ENCODE assay signal across 22 cellular contexts in genomic region chr5:27388755-27389154, GRCh38.
A peak's percentile ranks its signal among the peaks of the same experiment; 100 is the strongest.
DNase-seq lines count a peak whose midpoint lies in the region; ATAC-seq and FAIRE-seq lines count a peak whose summit lies in the region.
"Had no signal": no experiment of that assay in that cellular context is flagged by ENCODE, and none has a peak within 500 bp of the region (broad histone marks: within the 10 kb centered on the region; RNA-seq: fewer than 3 reads in every experiment).

No MANE protein-coding gene starts in this region.

- peak; percentile 94 for FAIRE-seq in RCC 7860 (lab: Jason Lieb, UNC)
- FAIRE-seq: D721Med, G401.6, K562 had no signal

- no peak overlapping the region for H3K23ac ChIP-seq in neuronal stem cell (ENCODE audit: low read depth, low read length, poor library complexity)

- no peak overlapping the region for H2AK5ac ChIP-seq in neuronal stem cell (ENCODE audit: low read depth, low read length)

- no peaks in the 10 kb centered on the region for H3K4me1 Mint-ChIP-seq in activated CD4-positive, alpha-beta T cell treated with anti-CD3 and anti-CD28 coated beads for 36 hours
- H3K4me1 Mint-ChIP-seq: CD4-positive, CD25-positive, alpha-beta regulatory T cell had no signal

- H3K9me3 ChIP-seq in neuronal stem cell (replicated peaks in 1 of 2; ENCODE audit: control insufficient read depth in 2 of 2, insufficient read depth in 1 of 2, low read depth in 1 of 2, low read length in 2 of 2) = no peaks in the 10 kb centered on the region
- H3K9me3 ChIP-seq: BLaER1, SJCRH30 had no signal

- no CpG with 5 or more reads among the region's 4 CpGs for WGBS in neuronal stem cell (ENCODE audit: extremely low coverage in 2 of 2, insufficient read length in 2 of 2, insufficient replicate concordance in 1 of 2), 2 donors

- H2BK12ac ChIP-seq in neuronal stem cell (ENCODE audit: low read length) = no peak overlapping the region

- no peak overlapping the region for H2BK5ac ChIP-seq in neuronal stem cell (ENCODE audit: low read length)

- no peak for ATAC-seq in Right ventricle myocardium inferior
- no peak for ATAC-seq in activated CD4-positive, alpha-beta T cell treated with anti-CD3 and anti-CD28 coated beads for 36 hours
- ATAC-seq: K562, SK-N-SH treated with all-trans-retinoic acid at 6 μM for 48 hours had no signal

- no peak overlapping the region for H3K4me2 ChIP-seq in neuronal stem cell (ENCODE audit: insufficient read depth, low read length, poor library complexity, severe bottlenecking)
- H3K4me2 ChIP-seq: BLaER1 had no signal

- H2BK15ac ChIP-seq in neuronal stem cell (ENCODE audit: low read length) = no peak overlapping the region

- no peak overlapping the region for H3K14ac ChIP-seq in neuronal stem cell (ENCODE audit: low read length)

- no peaks in the 10 kb centered on the region for H3K36me3 ChIP-seq in neuronal stem cell (replicated peaks in 1 of 2; ENCODE audit: control insufficient read depth in 2 of 2, insufficient read depth in 2 of 2, low read length in 2 of 2)
- H3K36me3 ChIP-seq: BLaER1, SJCRH30 had no signal

- no peak overlapping the region for H3K18ac ChIP-seq in neuronal stem cell (ENCODE audit: low read length)

- H3K9ac ChIP-seq in neuronal stem cell (ENCODE audit: low read depth, low read length, poor library complexity) = no peak overlapping the region
- H3K9ac ChIP-seq: BLaER1, GM23248 had no signal

- no peaks in the 10 kb centered on the region for H3K79me1 ChIP-seq in neuronal stem cell (ENCODE audit: low read depth, low read length)

- no peaks in the 10 kb centered on the region for H3K27me3 ChIP-seq in neuronal stem cell (ENCODE audit: control insufficient read depth in 3 of 3, insufficient read depth in 3 of 3, low read depth in 1 of 3, low read length in 3 of 3)
- H3K27me3 ChIP-seq: BLaER1, SJCRH30 had no signal

- CTCF ChIA-PET in activated CD4-positive, alpha-beta T cell treated with anti-CD3 and anti-CD28 coated beads for 36 hours (lab: Charles Lee) = no interaction called here

- H3K4me1 ChIP-seq in neuronal stem cell (ENCODE audit: control insufficient read depth in 2 of 2, insufficient read depth in 1 of 2, low read depth in 1 of 2, low read length in 2 of 2) = no peaks in the 10 kb centered on the region
- H3K4me1 ChIP-seq: BLaER1, SJCRH30 had no signal

- peaks cover 10% of the 10 kb centered on the region for H3K9me3 Mint-ChIP-seq in activated CD4-positive, alpha-beta T cell treated with anti-CD3 and anti-CD28 coated beads for 36 hours (ENCODE audit: low read depth)

- POLR2A ChIA-PET in activated CD4-positive, alpha-beta T cell treated with anti-CD3 and anti-CD28 coated beads for 36 hours (lab: Charles Lee) = no interaction called here

- peak; percentile 3 for DNase-seq in Caki2 (ENCODE audit: low read depth)
- no peak for DNase-seq in RCC 7860 (ENCODE audit: low spot score)
- DNase-seq in kidney glomerular epithelial cell (lab: John Stamatoyannopoulos, UW) = peak; percentile 24
- DNase-seq in neuronal stem cell (ENCODE audit: low spot score) = no peak
- DNase-seq in Right ventricle myocardium inferior (ENCODE audit: missing footprints) = no peak
- no peak for DNase-seq in retina
- DNase-seq in T-helper 9 cell = no peak
- no peak for DNase-seq in activated CD4-positive, alpha-beta T cell treated with anti-CD3 and anti-CD28 coated beads for 36 hours
- DNase-seq: CD4-positive, CD25-positive, alpha-beta regulatory T cell; GM23248; H7; Kasumi-1; MV-4-11; NCI-H2029; NCI-H446 treated with DMSO at 0.1 percent for 48 hours; NCI-H526; SJCRH30 had no signal

- no peak overlapping the region for H4K91ac ChIP-seq in neuronal stem cell (ENCODE audit: low read depth, low read length, poor library complexity)

- H2AFZ ChIP-seq in neuronal stem cell (ENCODE audit: low read length) = peak overlapping the region; percentile 4
- H2AFZ ChIP-seq: GM23248 had no signal

- in situ Hi-C loops in Caki2 (cut with HindIII; ENCODE audit: low pct_unique_long_range_greater_than_20kb, low sequenced_read_pairs) = no loop called here

- no peak overlapping the region for H3K4me3 ChIP-seq in neuronal stem cell (ENCODE audit: low read length in 2 of 2)
- H3K4me3 ChIP-seq: BLaER1, GM23248, K562, SJCRH30 had no signal

- no peak overlapping the region for H2BK120ac ChIP-seq in neuronal stem cell (ENCODE audit: low read depth, low read length)

- H3K27ac Mint-ChIP-seq in activated CD4-positive, alpha-beta T cell treated with anti-CD3 and anti-CD28 coated beads for 36 hours = no peak overlapping the region
- H3K27ac Mint-ChIP-seq: CD4-positive, CD25-positive, alpha-beta regulatory T cell had no signal

- intact Hi-C loops in Right ventricle myocardium inferior (cut with DNase I) = no loop called here
- intact Hi-C loops in activated CD4-positive, alpha-beta T cell treated with anti-CD3 and anti-CD28 coated beads for 36 hours (cut with DNase I, micrococcal nuclease) = no loop called here

- H3K4me3 Mint-ChIP-seq in activated CD4-positive, alpha-beta T cell treated with anti-CD3 and anti-CD28 coated beads for 36 hours = no peak overlapping the region
- H3K4me3 Mint-ChIP-seq: CD4-positive, CD25-positive, alpha-beta regulatory T cell had no signal

- H3K4ac ChIP-seq in neuronal stem cell (ENCODE audit: low read length) = no peak overlapping the region

- no peak overlapping the region for H3K27ac ChIP-seq in neuronal stem cell (replicated peaks; ENCODE audit: low read length)
- H3K27ac ChIP-seq: BLaER1, GM23248, SJCRH30 had no signal

- no peaks in the 10 kb centered on the region for H3K36me3 Mint-ChIP-seq in activated CD4-positive, alpha-beta T cell treated with anti-CD3 and anti-CD28 coated beads for 36 hours (ENCODE audit: low read depth)
- H3K36me3 Mint-ChIP-seq: CD4-positive, CD25-positive, alpha-beta regulatory T cell had no signal

- no peak overlapping the region for H4K8ac ChIP-seq in neuronal stem cell (ENCODE audit: low read depth, low read length)

- H3K27me3 Mint-ChIP-seq in activated CD4-positive, alpha-beta T cell treated with anti-CD3 and anti-CD28 coated beads for 36 hours = no peaks in the 10 kb centered on the region
- H3K27me3 Mint-ChIP-seq: CD4-positive, CD25-positive, alpha-beta regulatory T cell had no signal

Comparison
In these comparisons a context has a peak if more than half of its experiments do, and no peak if none do; other contexts are left out.
1. DNase-seq: peak in Caki2 (single experiment) and kidney glomerular epithelial cell (single experiment); none in RCC 7860 (single experiment), neuronal stem cell (single experiment), Right ventricle myocardium inferior (single experiment), retina (single experiment), T-helper 9 cell (single experiment) and activated CD4-positive, alpha-beta T cell treated with anti-CD3 and anti-CD28 coated beads for 36 hours (single experiment).